In the genomic region with DNA sequence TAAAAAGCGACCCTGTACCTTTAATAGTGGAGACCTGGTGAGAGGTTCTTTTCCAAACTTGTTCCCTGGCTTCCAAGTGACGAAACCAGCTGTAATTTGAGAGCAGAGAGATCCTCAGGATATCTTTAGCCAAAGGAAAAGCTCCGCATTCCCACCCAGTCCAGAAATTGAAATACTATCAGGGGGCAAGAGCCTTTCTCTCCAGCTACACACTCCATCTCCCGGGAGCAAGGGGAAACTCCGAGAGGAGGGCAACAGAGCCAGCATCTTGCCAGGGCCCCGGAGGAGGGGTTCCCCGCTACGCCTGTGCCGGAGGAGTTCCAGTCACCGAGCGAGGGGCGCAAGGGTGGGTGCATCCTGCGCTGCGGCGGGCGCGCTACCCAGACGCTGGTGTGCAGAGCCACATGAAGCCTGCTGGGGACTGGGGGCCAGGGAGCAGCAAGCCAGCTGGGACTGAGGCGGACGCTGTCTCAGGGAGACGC, we compare ENCODE assay signal across 9 cellular contexts. TPM values are rescaled to one million over a fixed set of nuclear protein-coding genes. Genes with fewer than 3 reads are reported as not detected.
DNase-seq lines count a peak whose midpoint lies in the region; ATAC-seq and TF ChIP-seq lines count a peak whose summit lies in the region.
"Had no signal": no experiment of that assay in that cellular context is flagged by ENCODE, and none has a peak within 500 bp of the region (broad histone marks: within the 10 kb centered on the region; RNA-seq: fewer than 3 reads in every experiment).

A gene (plus strand): TSS at position 148 of the 482 bp plus-strand sequence. CDS start 415 bp downstream, outside the sequence.

- H3K36me3 ChIP-seq in mesendoderm (ENCODE audit: control insufficient read depth, insufficient read depth, low read length) (no peaks in the 10 kb centered on the region), tibial nerve (no peaks in the 10 kb centered on the region)
- H3K36me3 ChIP-seq: adrenal gland had no signal

- H3K79me1 ChIP-seq in mesendoderm (ENCODE audit: low read length) = no peaks in the 10 kb centered on the region

- peak; percentile 10 to 47 for TF ChIP-seq POLR2A in tibial nerve (IDR thresholded peaks at IDR 0.05)

- peak within 1 kb of the TSS; percentile 67 for H3K4me3 ChIP-seq in epithelial cell of proximal tubule (ENCODE audit: low read depth, low read length)
- H3K4me3 ChIP-seq in mesendoderm (ENCODE audit: low read length) = peak within 1 kb of the TSS; percentile 21
- H3K4me3 ChIP-seq in tibial nerve = peak within 1 kb of the TSS; percentile 41 to 63 (median 51)

- peak within 1 kb of the TSS; percentile 54 for H3K4me2 ChIP-seq in mesendoderm (ENCODE audit: low read length)

- peak in 1 of 2 donors; percentile 84 for TF ChIP-seq EP300 in tibial nerve (IDR thresholded peaks at IDR 0.05)

- H3K56ac ChIP-seq in mesendoderm (ENCODE audit: low read length) = peak within 1 kb of the TSS; percentile 69

- H3K18ac ChIP-seq in mesendoderm (ENCODE audit: low read length) = no peak within 1 kb of the TSS

- no peak within 1 kb of the TSS for H2BK15ac ChIP-seq in mesendoderm (replicated peaks; ENCODE audit: low read depth)

- no peaks in the 10 kb centered on the region for H3K27me3 ChIP-seq in mesendoderm (ENCODE audit: insufficient read depth, low read length, poor library complexity)
- no peaks in the 10 kb centered on the region for H3K27me3 ChIP-seq in tibial nerve
- H3K27me3 ChIP-seq: adrenal gland had no signal

- H4K5ac ChIP-seq in mesendoderm (ENCODE audit: low read length) = no peak within 1 kb of the TSS

- peak within 1 kb of the TSS; percentile 51 for H3K9ac ChIP-seq in mesendoderm (ENCODE audit: low read length)

- no peak for TF ChIP-seq CTCF in epithelial cell of proximal tubule (conservative IDR thresholded peaks at IDR 0.05; ENCODE audit: low read depth, low read length)
- no peak for TF ChIP-seq CTCF in tibial nerve (IDR thresholded peaks at IDR 0.05)

- H3K4me1 ChIP-seq in mesendoderm (ENCODE audit: control insufficient read depth, low read depth, low read length) (no peaks in the 10 kb centered on the region), tibial nerve (peaks cover 0 to 23% (median 8%) of the 10 kb centered on the region in 4 donors)
- H3K4me1 ChIP-seq: adrenal gland had no signal

- peak; percentile 91 for DNase-seq in NCI-H69 (lab: John Stamatoyannopoulos, UW)
- no peak for DNase-seq in epithelial cell of proximal tubule (ENCODE audit: low read depth)
- DNase-seq in mesendoderm = peak; percentile 48
- peak in 1 of 2 donors; percentile 60 for DNase-seq in tibial nerve (ENCODE audit: low spot score in 2 of 2)
- DNase-seq in mucosa of gallbladder (ENCODE audit: low spot score) = no peak
- no peak for DNase-seq in SHP77 (lab: John Stamatoyannopoulos, UW)
- DNase-seq in germinal center (ENCODE audit: low spot score) = no peak

- H2BK120ac ChIP-seq in mesendoderm (ENCODE audit: low read depth, low read length) = no peak within 1 kb of the TSS

- no peak within 1 kb of the TSS for H2AK5ac ChIP-seq in mesendoderm (ENCODE audit: low read length)

- H3K27ac ChIP-seq in mesendoderm (ENCODE audit: low read depth, low read length) = no peak within 1 kb of the TSS
- peak within 1 kb of the TSS; percentile 54 to 92 (median 85) for H3K27ac ChIP-seq in tibial nerve

- no CpG with 5 or more reads among the region's 21 CpGs for WGBS in mesendoderm (ENCODE audit: extremely low coverage, insufficient coverage, low lambda C conversion rate)
- 1 to 7% methylated on average over 16 to 19 of the region's 21 CpGs for WGBS in tibial nerve, 2 donors

- ATAC-seq in GM19397 (IDR thresholded peaks at IDR 0.05; ENCODE audit: unreplicated experiment) = no peak

- no peaks in the 10 kb centered on the region for H3K9me3 ChIP-seq in tibial nerve
- H3K9me3 ChIP-seq: adrenal gland had no signal

- H2BK5ac ChIP-seq in mesendoderm (ENCODE audit: low read length) = no peak within 1 kb of the TSS

- H4K8ac ChIP-seq in mesendoderm (ENCODE audit: low read depth, low read length) = no peak within 1 kb of the TSS

- H3K4ac ChIP-seq in mesendoderm (ENCODE audit: low read depth, low read length) = no peak within 1 kb of the TSS

- no peaks in the 10 kb centered on the region for H3K79me2 ChIP-seq in mesendoderm (ENCODE audit: control insufficient read depth, insufficient read depth, low read length)

- H3K23ac ChIP-seq in mesendoderm (ENCODE audit: low read length) = no peak within 1 kb of the TSS

RNA-seq across cellular contexts. Expression of the gene that starts here (rescaled TPM):
- total RNA-seq in epithelial cell of proximal tubule (not detected in 2 replicates), tibial nerve (100 to 1,000 TPM; 225 to 528 (median 324) TPM), mucosa of gallbladder (8.5 TPM)
- polyA plus RNA-seq in mesendoderm (2013, experiment 1 of 2) = 0.08 TPM
- 0.08 TPM for polyA plus RNA-seq in mesendoderm (2013, experiment 2 of 2)

Comparison
In these comparisons a context has a peak if more than half of its experiments do, and no peak if none do; other contexts are left out.
1. RNA of the gene that starts here (total RNA-seq): 225 to 528 TPM in tibial nerve; 8.5 TPM in mucosa of gallbladder (single experiment) and not detected in epithelial cell of proximal tubule; every median in the first group is over 10 times any median in the second.
2. DNase-seq: peak in NCI-H69 (single experiment) and mesendoderm (single experiment); none in epithelial cell of proximal tubule (single experiment), mucosa of gallbladder (single experiment), SHP77 (0 of 2) and germinal center (single experiment).
3. Peak in every context shown above with its lines, with median percentiles within 50 percentile points of each other: H3K4me3 ChIP-seq.